Comparison of ENCODE assay signal across 1 cellular context in genomic region chr6:40399888-40400468, GRCh38.
TF ChIP-seq lines count a peak whose summit lies in the region.

No MANE protein-coding gene starts in this region.

TF ChIP-seq in K562, 482 proteins besides CTCF, POLR2A, EP300 and RAD21 (continued from another document):
- TF ChIP-seq ZHX1 (conservative IDR thresholded peaks at IDR 0.05; ENCODE audit: low read length) (no peak), CREM (IDR thresholded peaks at IDR 0.05; ENCODE audit: low read depth) (peak; percentile 85), MYBL2 (IDR thresholded peaks at IDR 0.05; ENCODE audit: low read depth) (no peak), MYBL2 (CRISPR knock-in tag; IDR thresholded peaks at IDR 0.05; ENCODE audit: borderline replicate concordance) (no peak), MEF2A (IDR thresholded peaks at IDR 0.05; ENCODE audit: control insufficient read depth, low read depth, low read length) (no peak), HDAC8 (tag; IDR thresholded peaks at IDR 0.05) (no peak), SRSF7 (optimal IDR thresholded peaks at IDR 0.05; ENCODE audit: low read depth, low read length) (no peak), JUND (IDR thresholded peaks at IDR 0.05; ENCODE audit: borderline replicate concordance, low read depth, low read length) (peak; percentile 26; the same call in 1 of the 2 replicates), JUND (tag; IDR thresholded peaks at IDR 0.05; ENCODE audit: borderline replicate concordance, low read depth, low read length) (peak; percentile 74), ZNF253 (CRISPR knock-in tag; conservative IDR thresholded peaks at IDR 0.05) (no peak), NUFIP1 (IDR thresholded peaks at IDR 0.05; ENCODE audit: partially characterized antibody) (no peak), SMAD1 (IDR thresholded peaks at IDR 0.05; ENCODE audit: low read depth, low read length, partially characterized antibody) (no peak), ZNF384 (IDR thresholded peaks at IDR 0.05; ENCODE audit: low read depth, low read length) (no peak), ZKSCAN3 (CRISPR knock-in tag; IDR thresholded peaks at IDR 0.05) (no peak), NBN (IDR thresholded peaks at IDR 0.05; ENCODE audit: low read depth) (no peak), SMAD2 (IDR thresholded peaks at IDR 0.05; ENCODE audit: low read depth, low read length) (no peak), ESRRA (IDR thresholded peaks at IDR 0.05; ENCODE audit: borderline replicate concordance, low read depth) (no peak), ZNF699 (CRISPR knock-in tag; IDR thresholded peaks at IDR 0.05; ENCODE audit: insufficient replicate concordance) (no peak), ZSCAN32 (CRISPR knock-in tag; IDR thresholded peaks at IDR 0.05) (no peak), ZNF274 (IDR thresholded peaks at IDR 0.05; ENCODE audit: borderline replicate concordance, low read depth, low read length) (no peak), ELK1 (CRISPR knock-in tag; IDR thresholded peaks at IDR 0.05) (no peak), PKNOX1 (IDR thresholded peaks at IDR 0.05) (peak; percentile 48; the same call in 1 of the 2 replicates), ZNF764 (CRISPR knock-in tag; IDR thresholded peaks at IDR 0.05; ENCODE audit: low read depth) (no peak), FOSL1 (tag; conservative IDR thresholded peaks at IDR 0.05) (peak; percentile 64), TGIF2 (CRISPR knock-in tag; IDR thresholded peaks at IDR 0.05) (no peak), ZC3H8 (IDR thresholded peaks at IDR 0.05) (no peak), GABPB2 (CRISPR knock-in tag; conservative IDR thresholded peaks at IDR 0.05) (no peak), FIP1L1 (IDR thresholded peaks at IDR 0.05; ENCODE audit: low read depth, low read length, poor library complexity, severe bottlenecking) (no peak), ARID1B (IDR thresholded peaks at IDR 0.05) (no peak), NFXL1 (CRISPR knock-in tag; IDR thresholded peaks at IDR 0.05) (no peak), FOXA3 (CRISPR knock-in tag; conservative IDR thresholded peaks at IDR 0.05 in 1 of 2, IDR thresholded peaks at IDR 0.05 in 1 of 2) (peak in 1 of 2 experiments; percentile 45; a peak in 1 of 4 replicates), ZNF121 (CRISPR knock-in tag; conservative IDR thresholded peaks at IDR 0.05) (no peak), BDP1 (IDR thresholded peaks at IDR 0.05; ENCODE audit: insufficient read depth, insufficient read length) (no peak), JUN (IDR thresholded peaks at IDR 0.05; ENCODE audit: borderline replicate concordance, low read depth, low read length) (0 out of 2 replicates have a peak, but pooled peaks have one; percentile 53), JUN (CRISPR knock-in tag; IDR thresholded peaks at IDR 0.05; ENCODE audit: borderline replicate concordance) (no peak), U2AF1 (optimal IDR thresholded peaks at IDR 0.05; ENCODE audit: low read depth, low read length) (no peak), TAF9B (IDR thresholded peaks at IDR 0.05; ENCODE audit: partially characterized antibody) (no peak)
- TF ChIP-seq, protein P1, sequence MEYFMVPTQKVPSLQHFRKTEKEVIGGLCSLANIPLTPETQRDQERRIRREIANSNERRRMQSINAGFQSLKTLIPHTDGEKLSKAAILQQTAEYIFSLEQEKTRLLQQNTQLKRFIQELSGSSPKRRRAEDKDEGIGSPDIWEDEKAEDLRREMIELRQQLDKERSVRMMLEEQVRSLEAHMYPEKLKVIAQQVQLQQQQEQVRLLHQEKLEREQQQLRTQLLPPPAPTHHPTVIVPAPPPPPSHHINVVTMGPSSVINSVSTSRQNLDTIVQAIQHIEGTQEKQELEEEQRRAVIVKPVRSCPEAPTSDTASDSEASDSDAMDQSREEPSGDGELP (CRISPR knock-in tag; IDR thresholded peaks at IDR 0.05; ENCODE audit: borderline replicate concordance) = no peak
- TF ChIP-seq, protein P2, sequence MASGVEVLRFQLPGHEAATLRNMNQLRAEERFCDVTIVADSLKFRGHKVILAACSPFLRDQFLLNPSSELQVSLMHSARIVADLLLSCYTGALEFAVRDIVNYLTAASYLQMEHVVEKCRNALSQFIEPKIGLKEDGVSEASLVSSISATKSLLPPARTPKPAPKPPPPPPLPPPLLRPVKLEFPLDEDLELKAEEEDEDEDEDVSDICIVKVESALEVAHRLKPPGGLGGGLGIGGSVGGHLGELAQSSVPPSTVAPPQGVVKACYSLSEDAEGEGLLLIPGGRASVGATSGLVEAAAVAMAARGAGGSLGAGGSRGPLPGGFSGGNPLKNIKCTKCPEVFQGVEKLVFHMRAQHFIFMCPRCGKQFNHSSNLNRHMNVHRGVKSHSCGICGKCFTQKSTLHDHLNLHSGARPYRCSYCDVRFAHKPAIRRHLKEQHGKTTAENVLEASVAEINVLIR (CRISPR knock-in tag; IDR thresholded peaks at IDR 0.05) = peak; percentile 25; the same call in 1 of the 2 replicates
- TF ChIP-seq, protein P3, sequence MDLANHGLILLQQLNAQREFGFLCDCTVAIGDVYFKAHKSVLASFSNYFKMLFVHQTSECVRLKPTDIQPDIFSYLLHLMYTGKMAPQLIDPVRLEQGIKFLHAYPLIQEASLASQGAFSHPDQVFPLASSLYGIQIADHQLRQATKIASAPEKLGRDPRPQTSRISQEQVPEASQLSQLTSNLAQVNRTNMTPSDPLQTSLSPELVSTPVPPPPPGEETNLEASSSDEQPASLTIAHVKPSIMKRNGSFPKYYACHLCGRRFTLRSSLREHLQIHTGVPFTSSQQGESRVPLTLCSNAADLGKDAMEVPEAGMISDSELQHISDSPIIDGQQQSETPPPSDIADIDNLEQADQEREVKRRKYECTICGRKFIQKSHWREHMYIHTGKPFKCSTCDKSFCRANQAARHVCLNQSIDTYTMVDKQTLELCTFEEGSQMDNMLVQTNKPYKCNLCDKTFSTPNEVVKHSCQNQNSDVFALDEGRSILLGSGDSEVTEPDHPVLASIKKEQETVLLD (IDR thresholded peaks at IDR 0.05) = no peak
- TF ChIP-seq, protein P4, sequence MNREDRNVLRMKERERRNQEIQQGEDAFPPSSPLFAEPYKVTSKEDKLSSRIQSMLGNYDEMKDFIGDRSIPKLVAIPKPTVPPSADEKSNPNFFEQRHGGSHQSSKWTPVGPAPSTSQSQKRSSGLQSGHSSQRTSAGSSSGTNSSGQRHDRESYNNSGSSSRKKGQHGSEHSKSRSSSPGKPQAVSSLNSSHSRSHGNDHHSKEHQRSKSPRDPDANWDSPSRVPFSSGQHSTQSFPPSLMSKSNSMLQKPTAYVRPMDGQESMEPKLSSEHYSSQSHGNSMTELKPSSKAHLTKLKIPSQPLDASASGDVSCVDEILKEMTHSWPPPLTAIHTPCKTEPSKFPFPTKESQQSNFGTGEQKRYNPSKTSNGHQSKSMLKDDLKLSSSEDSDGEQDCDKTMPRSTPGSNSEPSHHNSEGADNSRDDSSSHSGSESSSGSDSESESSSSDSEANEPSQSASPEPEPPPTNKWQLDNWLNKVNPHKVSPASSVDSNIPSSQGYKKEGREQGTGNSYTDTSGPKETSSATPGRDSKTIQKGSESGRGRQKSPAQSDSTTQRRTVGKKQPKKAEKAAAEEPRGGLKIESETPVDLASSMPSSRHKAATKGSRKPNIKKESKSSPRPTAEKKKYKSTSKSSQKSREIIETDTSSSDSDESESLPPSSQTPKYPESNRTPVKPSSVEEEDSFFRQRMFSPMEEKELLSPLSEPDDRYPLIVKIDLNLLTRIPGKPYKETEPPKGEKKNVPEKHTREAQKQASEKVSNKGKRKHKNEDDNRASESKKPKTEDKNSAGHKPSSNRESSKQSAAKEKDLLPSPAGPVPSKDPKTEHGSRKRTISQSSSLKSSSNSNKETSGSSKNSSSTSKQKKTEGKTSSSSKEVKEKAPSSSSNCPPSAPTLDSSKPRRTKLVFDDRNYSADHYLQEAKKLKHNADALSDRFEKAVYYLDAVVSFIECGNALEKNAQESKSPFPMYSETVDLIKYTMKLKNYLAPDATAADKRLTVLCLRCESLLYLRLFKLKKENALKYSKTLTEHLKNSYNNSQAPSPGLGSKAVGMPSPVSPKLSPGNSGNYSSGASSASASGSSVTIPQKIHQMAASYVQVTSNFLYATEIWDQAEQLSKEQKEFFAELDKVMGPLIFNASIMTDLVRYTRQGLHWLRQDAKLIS (CRISPR knock-in tag; IDR thresholded peaks at IDR 0.05) = no peak
- TF ChIP-seq, protein P5, sequence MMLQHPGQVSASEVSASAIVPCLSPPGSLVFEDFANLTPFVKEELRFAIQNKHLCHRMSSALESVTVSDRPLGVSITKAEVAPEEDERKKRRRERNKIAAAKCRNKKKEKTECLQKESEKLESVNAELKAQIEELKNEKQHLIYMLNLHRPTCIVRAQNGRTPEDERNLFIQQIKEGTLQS (IDR thresholded peaks at IDR 0.05) = peak; percentile 87
- TF ChIP-seq, protein P5 (CRISPR knock-in tag; conservative IDR thresholded peaks at IDR 0.05) = no peak
